Comparison of ENCODE assay signal across 8 cellular contexts in genomic region chr3:185498503-185499396, GRCh38. TPM values are rescaled to one million over a fixed set of nuclear protein-coding genes. Genes with fewer than 3 reads are reported as not detected.
DNase-seq lines count a peak whose midpoint lies in the region; ATAC-seq and TF ChIP-seq lines count a peak whose summit lies in the region.

Gene TMEM41A, minus strand, starts transcription at chr3:185499035. Its CDS starts 74 bp downstream, at chr3:185498961.

- no peaks in the 10 kb centered on the region for H3K9me3 ChIP-seq in CD4-positive, CD25-positive, alpha-beta regulatory T cell (ENCODE audit: control insufficient read depth in 2 of 2, low read length in 2 of 2)
- no peaks in the 10 kb centered on the region for H3K9me3 ChIP-seq in liver (ENCODE audit: control insufficient read depth in 4 of 4, low read length in 3 of 4)

- peaks cover 17% of the 10 kb centered on the region for H3K36me3 Mint-ChIP-seq in CD4-positive, CD25-positive, alpha-beta regulatory T cell

- peaks cover 15% of the 10 kb centered on the region for H3K27me3 Mint-ChIP-seq in CD4-positive, CD25-positive, alpha-beta regulatory T cell

- ATAC-seq in CD4-positive, CD25-positive, alpha-beta regulatory T cell (ENCODE audit: low read depth in 2 of 2), result peak; percentile 98
- ATAC-seq in GM19397 (IDR thresholded peaks at IDR 0.05; ENCODE audit: unreplicated experiment), result peak; percentile 98
- ATAC-seq in HG03565 (IDR thresholded peaks at IDR 0.05; ENCODE audit: unreplicated experiment), result peak; percentile 92

- H3K36me3 ChIP-seq in CD4-positive, CD25-positive, alpha-beta regulatory T cell (ENCODE audit: control insufficient read depth, insufficient read depth, low read length), result peaks cover 27% of the 10 kb centered on the region
- H3K36me3 ChIP-seq in liver (ENCODE audit: control insufficient read depth in 4 of 4, insufficient read depth in 3 of 4, low read depth in 1 of 4, low read length in 3 of 4), result peaks cover 2 to 20% (median 18%) of the 10 kb centered on the region in 4 donors

- H3K27me3 ChIP-seq in CD4-positive, CD25-positive, alpha-beta regulatory T cell (ENCODE audit: control insufficient read depth, insufficient read depth, low read length), result no peaks in the 10 kb centered on the region
- H3K27me3 ChIP-seq in liver (ENCODE audit: control insufficient read depth in 4 of 4, insufficient read depth in 4 of 4, low read length in 3 of 4), result no peaks in the 10 kb centered on the region

- H3K9ac ChIP-seq in liver (ENCODE audit: low read depth in 1 of 2, low read length in 2 of 2), result peak within 1 kb of the TSS; percentile 85 to 98

- under 1% methylated on average over 82 of the region's 82 CpGs for WGBS in liver

- peak; percentile 0 for TF ChIP-seq CTCF in liver (IDR thresholded peaks at IDR 0.05; ENCODE audit: low read depth, low read length, missing input control)

- peak; percentile 29 to 53 for TF ChIP-seq RAD21 in liver (IDR thresholded peaks at IDR 0.05)

- peak within 1 kb of the TSS; percentile 88 to 94 (median 94) for H3K27ac Mint-ChIP-seq in CD4-positive, CD25-positive, alpha-beta regulatory T cell

- DNase-seq in CD4-positive, CD25-positive, alpha-beta regulatory T cell, result peak; percentile 77 to 92 (median 85)
- DNase-seq in NCI-H748 treated with DMSO at 0.1 percent for 48 hours (lab: John Stamatoyannopoulos, UW) (peak; percentile 59), dermis microvascular lymphatic vessel endothelial cell (ENCODE audit: low read depth in 2 of 2) (peak; percentile 74 to 92)
- peak; percentile 94 to 95 for DNase-seq in activated CD4-positive, alpha-beta T cell treated with anti-CD3 and anti-CD28 coated beads, Interleukin-2, amount 50 U/mL, for 48 hours
- peak; percentile 92 for DNase-seq in stimulated activated CD4-positive, alpha-beta T cell treated with anti-CD3 and anti-CD28 coated beads, Interleukin-4, amount 100 ng/mL, for 1 hour

- peak within 1 kb of the TSS; percentile 44 for H3K27ac ChIP-seq in CD4-positive, CD25-positive, alpha-beta regulatory T cell (ENCODE audit: insufficient read depth, low read length, poor library complexity, severe bottlenecking)
- peak within 1 kb of the TSS; percentile 81 to 87 for H3K27ac ChIP-seq in liver (ENCODE audit: low read depth in 1 of 2, low read length in 2 of 2)

- no peaks in the 10 kb centered on the region for H3K9me3 Mint-ChIP-seq in CD4-positive, CD25-positive, alpha-beta regulatory T cell

- peak within 1 kb of the TSS; percentile 94 to 98 (median 96) for H3K4me3 Mint-ChIP-seq in CD4-positive, CD25-positive, alpha-beta regulatory T cell

- H3K4me3 ChIP-seq in CD4-positive, CD25-positive, alpha-beta regulatory T cell (ENCODE audit: low read depth, low read length), result peak within 1 kb of the TSS; percentile 83
- H3K4me3 ChIP-seq in liver (ENCODE audit: low read depth in 1 of 3, low read length in 3 of 3), result peak within 1 kb of the TSS; percentile 87 to 96 (median 89)

- H3K4me1 ChIP-seq in CD4-positive, CD25-positive, alpha-beta regulatory T cell (ENCODE audit: control insufficient read depth, insufficient read depth, low read length, poor library complexity, severe bottlenecking), result peaks cover 20% of the 10 kb centered on the region
- peaks cover 0 to 13% (median 10%) of the 10 kb centered on the region in 4 donors for H3K4me1 ChIP-seq in liver (ENCODE audit: control insufficient read depth in 4 of 4, insufficient read depth in 4 of 4, low read length in 3 of 4)

- peaks cover 14 to 48% (median 15%) of the 10 kb centered on the region in 4 donors for H3K4me1 Mint-ChIP-seq in CD4-positive, CD25-positive, alpha-beta regulatory T cell

TF ChIP-seq in liver, 16 proteins besides CTCF, POLR2A, EP300 and RAD21:
- peak; percentile 91 for TF ChIP-seq REST (IDR thresholded peaks at IDR 0.05)
- TF ChIP-seq SP1 (IDR thresholded peaks at IDR 0.05), result peak; percentile 65
- TF ChIP-seq YY1 (IDR thresholded peaks at IDR 0.05), result peak; percentile 61
- TF ChIP-seq HNF4A (conservative IDR thresholded peaks at IDR 0.05), result no peak
- TF ChIP-seq FOXA2 (IDR thresholded peaks at IDR 0.05), result peak; percentile 8
- TF ChIP-seq, protein P1, sequence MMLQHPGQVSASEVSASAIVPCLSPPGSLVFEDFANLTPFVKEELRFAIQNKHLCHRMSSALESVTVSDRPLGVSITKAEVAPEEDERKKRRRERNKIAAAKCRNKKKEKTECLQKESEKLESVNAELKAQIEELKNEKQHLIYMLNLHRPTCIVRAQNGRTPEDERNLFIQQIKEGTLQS (IDR thresholded peaks at IDR 0.05), result no peak
- TF ChIP-seq TAF1 (conservative IDR thresholded peaks at IDR 0.05), result peak; percentile 97
- TF ChIP-seq HNF4G (IDR thresholded peaks at IDR 0.05), result no peak
- TF ChIP-seq MAX (IDR thresholded peaks at IDR 0.05), result peak; percentile 25
- peak; percentile 31 to 83 for TF ChIP-seq GABPA (IDR thresholded peaks at IDR 0.05 in 1 of 2, conservative IDR thresholded peaks at IDR 0.05 in 1 of 2)

RNA-seq across cellular contexts. Expression of gene TMEM41A, which starts in this region (rescaled TPM):
- total RNA-seq in CD4-positive, CD25-positive, alpha-beta regulatory T cell, result 22.0 TPM
- 10 to 100 TPM; 18.6 to 42.8 (median 22.7) TPM for polyA plus RNA-seq in CD4-positive, CD25-positive, alpha-beta regulatory T cell
- total RNA-seq in dermis microvascular lymphatic vessel endothelial cell, result 5.9 and 7.0 TPM in 2 replicates
- total RNA-seq in liver, result 10 to 100 TPM in 1 of 2 donors, 1 to 10 TPM in 1; 9.5 to 10.9 TPM
- 10 to 100 TPM; 14.8 to 19.6 TPM for polyA plus RNA-seq in liver

Comparison
In these comparisons a context has a peak if more than half of its experiments do, and no peak if none do; other contexts are left out.
1. Peak in every context shown above with its lines: DNase-seq, ATAC-seq, H3K4me3 ChIP-seq and H3K27ac ChIP-seq.